ENCODE assay signal across 18 cellular contexts in the genomic region with DNA sequence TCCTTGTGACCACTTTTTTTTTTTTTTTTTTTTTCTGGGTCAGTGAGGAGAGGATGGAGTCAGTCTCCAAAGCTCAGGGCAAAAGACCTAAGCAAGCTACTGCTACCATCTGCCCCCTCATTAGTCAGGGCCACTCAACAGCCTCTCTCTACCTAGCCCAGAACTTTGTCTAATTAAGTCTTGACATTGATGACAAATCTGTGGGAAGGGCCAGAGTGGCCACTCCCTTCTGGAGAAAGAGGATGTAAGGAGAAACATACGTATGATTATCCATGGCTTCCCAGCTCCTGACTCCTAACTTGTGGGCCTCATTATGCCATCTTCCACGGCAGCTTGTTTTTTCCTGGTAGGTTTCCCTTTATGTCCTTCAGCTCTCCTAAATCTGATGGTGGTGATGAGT. TPM values are rescaled to one million over a fixed set of nuclear protein-coding genes. Genes with fewer than 3 reads are reported as not detected.
A peak's percentile ranks its signal among the peaks of the same experiment; 100 is the strongest.
DNase-seq lines count a peak whose midpoint lies in the region; TF ChIP-seq lines count a peak whose summit lies in the region.
"Had no signal": no experiment of that assay in that cellular context is flagged by ENCODE, and none has a peak within 500 bp of the region (broad histone marks: within the 10 kb centered on the region; RNA-seq: fewer than 3 reads in every experiment).

No MANE protein-coding gene starts in this region.

- CTCF ChIA-PET in RWPE1 (lab: Yijun Ruan, JAX): interaction anchor here (0.7 to 0.9 kb wide), 2 partner anchors 9 to 739 kb away, joined by 3 read pairs; no protein-coding TSS in a partner anchor

- no peak overlapping the region for H3K4me3 ChIP-seq in tibial artery

- H3K27ac ChIP-seq in RWPE1 (no peak overlapping the region), tibial artery (no peak overlapping the region)

- H3K9me3 ChIP-seq in tibial artery: no peaks in the 10 kb centered on the region
- H3K9me3 ChIP-seq: SK-N-SH had no signal

- intact Hi-C loops in tibial artery (cut with DNase I; ENCODE audit: low total_unique reads): no loop called here

- POLR2A ChIA-PET in RWPE1 (lab: Yijun Ruan, JAX; ENCODE audit: low non-redundant PET): no interaction called here

- peaks cover 0 to 3% (median 1%) of the 10 kb centered on the region in 3 donors for H3K36me3 ChIP-seq in tibial artery

- peaks cover 0 to 12% of the 10 kb centered on the region in 2 donors for H3K27me3 ChIP-seq in tibial artery

- DNase-seq in A172 (ENCODE audit: low spot score) (peak; percentile 18), EL (peak; percentile 16), RWPE1 (ENCODE audit: low spot score) (peak; percentile 13), fibroblast of peridontal ligament (ENCODE audit: extremely low read depth) (peak; percentile 11), tibial artery (no peak), NCI-H1930 (lab: John Stamatoyannopoulos, UW) (no peak), NCI-H526 treated with DMSO at 0.1 percent for 48 hours (lab: John Stamatoyannopoulos, UW) (no peak)
- DNase-seq in stimulated activated CD4-positive, alpha-beta T cell treated with anti-CD3 and anti-CD28 coated beads, Interleukin-2, amount 100 ng/mL, for 48 hours: no peak
- DNase-seq: AML-193; CD4-positive, CD25-positive, alpha-beta regulatory T cell; KBM-7; NCI-H1105; NCI-H1694 treated with DMSO at 0.1 percent for 48 hours; NCI-H2171; NK-92 treated with Interleukin-12 subunit alpha and Interleukin-12 subunit beta, amount 100 ng/mL, for 24 hours; Right ventricle myocardium superior; SK-N-SH had no signal

- TF ChIP-seq CTCF in RWPE1 (conservative IDR thresholded peaks at IDR 0.05; ENCODE audit: low read depth): no peak
- TF ChIP-seq CTCF in tibial artery (IDR thresholded peaks at IDR 0.05): no peak

- H3K4me1 ChIP-seq in tibial artery: no peaks in the 10 kb centered on the region

RNA-seq across cellular contexts. Expression of gene NR1I2, which starts 37.9 kb away (rescaled TPM):
- not detected in 2 replicates for total RNA-seq in A172 (2014; rRNA removed; shearing (Covaris generic))
- total RNA-seq: A673 had no signal

Comparison
In these comparisons a context has a peak if more than half of its experiments do, and no peak if none do; other contexts are left out.
1. DNase-seq: peak in A172 (single experiment), EL (single experiment), RWPE1 (single experiment) and fibroblast of peridontal ligament (single experiment); none in stimulated activated CD4-positive, alpha-beta T cell treated with anti-CD3 and anti-CD28 coated beads, Interleukin-2, amount 100 ng/mL, for 48 hours (0 of 2), tibial artery (0 of 2), NCI-H1930 (0 of 2) and NCI-H526 treated with DMSO at 0.1 percent for 48 hours (single experiment).